Comparison of ENCODE assay signal across 9 cellular contexts in the genomic region with DNA sequence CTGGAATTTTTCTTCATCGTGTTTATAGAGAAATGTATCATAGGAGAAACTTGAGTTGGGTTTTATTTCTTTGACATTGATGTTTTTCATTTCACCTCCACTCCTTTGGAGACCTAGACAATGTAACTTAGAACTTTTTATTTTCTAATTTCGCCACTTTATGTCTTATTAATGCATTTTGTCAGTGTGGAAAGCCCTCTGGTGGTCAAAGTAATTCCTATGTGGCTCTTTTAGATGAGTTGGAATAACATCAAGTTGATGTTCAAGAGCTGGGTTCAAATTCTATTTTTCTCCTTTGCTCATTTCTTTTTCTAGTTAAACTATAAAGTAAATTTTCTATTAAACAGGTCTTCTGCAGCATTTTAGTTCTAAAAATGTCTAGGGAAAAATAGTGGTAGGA.
DNase-seq lines count a peak whose midpoint lies in the region; ATAC-seq and TF ChIP-seq lines count a peak whose summit lies in the region.
"Had no signal": no experiment of that assay in that cellular context is flagged by ENCODE, and none has a peak within 500 bp of the region (broad histone marks: within the 10 kb centered on the region; RNA-seq: fewer than 3 reads in every experiment).

No MANE protein-coding gene starts in this region.

- ATAC-seq in RWPE2 (ENCODE audit: low read depth) (no peak), HG02840 (IDR thresholded peaks at IDR 0.05; ENCODE audit: low FRiP score, unreplicated experiment) (no peak)
- ATAC-seq: effector memory CD8-positive, alpha-beta T cell had no signal

- TF ChIP-seq CTCF in GM12873 (IDR thresholded peaks at IDR 0.05; ENCODE audit: insufficient read depth, low read depth, low read length, missing control alignments), result peak; percentile 19
- TF ChIP-seq CTCF in RWPE2 (IDR thresholded peaks at IDR 0.05; ENCODE audit: poor library complexity, severe bottlenecking), result peak; percentile 64
- peak; percentile 35 for TF ChIP-seq CTCF in foreskin fibroblast (IDR thresholded peaks at IDR 0.05; ENCODE audit: low read depth, low read length)

- no peaks in the 10 kb centered on the region for H3K9me3 ChIP-seq in RWPE2 (ENCODE audit: severe bottlenecking)

- H3K4me3 ChIP-seq in RWPE2 (ENCODE audit: severe bottlenecking) (no peak overlapping the region), foreskin fibroblast (ENCODE audit: low read depth in 1 of 2, low read length in 2 of 2) (no peak overlapping the region), H7 (ENCODE audit: insufficient read depth, low read depth, low read length) (no peak overlapping the region)

- no peaks in the 10 kb centered on the region for H3K4me1 ChIP-seq in RWPE2 (ENCODE audit: insufficient read depth, poor library complexity, severe bottlenecking)

- no peaks in the 10 kb centered on the region for H3K36me3 ChIP-seq in RWPE2 (ENCODE audit: low read depth)
- no peaks in the 10 kb centered on the region for H3K36me3 ChIP-seq in H7 (replicated peaks; ENCODE audit: control insufficient read depth, insufficient read depth, low read length)

- DNase-seq in RWPE2 (ENCODE audit: low spot score) (no peak), foreskin fibroblast (peak; percentile 6 to 53), smooth muscle cell of the brain vasculature (ENCODE audit: low read depth, low spot score) (peak; percentile 9), H7 (no peak), germinal center (ENCODE audit: low spot score) (no peak)
- DNase-seq: activated CD4-positive, alpha-beta T cell treated with anti-CD3 and anti-CD28 coated beads for 1 hour; effector memory CD8-positive, alpha-beta T cell had no signal

- no peak overlapping the region for H3K27ac ChIP-seq in RWPE2 (ENCODE audit: poor library complexity, severe bottlenecking)

- H3K27me3 ChIP-seq in RWPE2 (ENCODE audit: insufficient read depth, poor library complexity, severe bottlenecking), result peaks cover 4% of the 10 kb centered on the region
- H3K27me3 ChIP-seq in H7 (ENCODE audit: control insufficient read depth, insufficient read depth, low read length), result no peaks in the 10 kb centered on the region

Comparison
In these comparisons a context has a peak if more than half of its experiments do, and no peak if none do; other contexts are left out.
1. DNase-seq: peak in foreskin fibroblast (2 of 2) and smooth muscle cell of the brain vasculature (single experiment); none in RWPE2 (single experiment), H7 (single experiment) and germinal center (single experiment).
2. Peak in every context shown above with its lines, with median percentiles within 50 percentile points of each other: CTCF ChIP-seq.